ENCODE assay signal across 8 cellular contexts in the genomic region with DNA sequence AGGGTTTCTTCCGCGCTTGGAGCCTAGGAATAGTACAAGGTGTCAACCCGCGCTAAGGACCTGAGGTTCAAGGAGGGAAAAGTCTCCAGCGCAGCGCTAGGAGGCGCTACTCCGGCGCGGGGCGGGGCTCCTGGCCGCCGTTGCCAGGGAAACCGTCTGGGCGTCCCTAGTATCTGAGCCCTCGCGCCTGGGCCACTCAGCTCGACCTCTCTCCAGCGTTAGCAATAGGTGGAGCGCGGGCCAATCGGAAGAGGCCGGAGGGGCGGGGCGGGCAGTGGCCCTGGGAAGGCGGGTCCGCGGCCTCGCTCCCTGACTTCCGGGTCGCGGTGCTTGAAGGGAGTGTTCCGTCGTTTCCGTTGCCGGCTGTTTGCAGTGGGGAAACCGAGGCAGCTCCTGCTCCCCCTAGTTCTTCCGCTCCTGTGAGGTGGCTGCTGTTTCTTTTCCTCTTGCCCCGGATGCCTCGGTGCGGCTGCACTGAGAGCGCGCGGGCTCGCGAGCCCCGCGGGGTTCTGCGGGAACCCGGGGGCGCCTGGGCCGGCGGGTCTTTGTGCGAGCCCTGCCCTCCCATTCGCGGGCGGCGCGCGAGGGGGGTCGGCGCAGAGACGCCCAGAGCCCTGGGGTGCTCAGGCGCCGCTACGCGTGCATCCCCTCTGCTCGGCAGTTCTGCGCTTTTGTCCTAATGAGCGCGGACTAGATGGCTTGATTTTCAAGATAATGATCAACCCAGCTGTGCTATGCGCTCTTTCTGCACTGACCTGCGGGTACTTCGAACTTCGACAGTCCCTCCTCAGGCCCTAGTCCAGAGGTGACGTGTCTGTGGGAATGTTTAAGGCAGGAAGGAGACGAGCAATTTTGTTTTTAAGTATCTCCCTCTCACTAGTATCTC. TPM values are rescaled to one million over a fixed set of nuclear protein-coding genes. Genes with fewer than 3 reads are reported as not detected.
DNase-seq lines count a peak whose midpoint lies in the region; ATAC-seq and TF ChIP-seq lines count a peak whose summit lies in the region.

A gene with protein sequence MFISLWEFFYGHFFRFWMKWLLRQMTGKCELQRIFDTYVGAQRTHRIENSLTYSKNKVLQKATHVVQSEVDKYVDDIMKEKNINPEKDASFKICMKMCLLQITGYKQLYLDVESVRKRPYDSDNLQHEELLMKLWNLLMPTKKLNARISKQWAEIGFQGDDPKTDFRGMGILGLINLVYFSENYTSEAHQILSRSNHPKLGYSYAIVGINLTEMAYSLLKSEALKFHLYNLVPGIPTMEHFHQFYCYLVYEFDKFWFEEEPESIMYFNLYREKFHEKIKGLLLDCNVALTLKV (plus strand): TSS at position 312 of the 886 bp plus-strand sequence. CDS start 1,261 bp downstream, outside the sequence.

- peak within 1 kb of the TSS; percentile 91 for H3K4me3 Mint-ChIP-seq in progenitor cell of endocrine pancreas (ENCODE audit: low read depth)

- H3K4me1 Mint-ChIP-seq in progenitor cell of endocrine pancreas (ENCODE audit: low read depth): peaks cover 15% of the 10 kb centered on the region

- peak within 1 kb of the TSS; percentile 94 for H3K27ac Mint-ChIP-seq in progenitor cell of endocrine pancreas

- peaks cover 3% of the 10 kb centered on the region for H3K4me1 ChIP-seq in urinary bladder (ENCODE audit: insufficient read depth)

- intact Hi-C loops in left cardiac atrium (cut with DNase I): loop anchor here in 1 of 2 donors (10.0 kb wide), 1 partner anchor 159 kb away; no protein-coding TSS in a partner anchor

- TF ChIP-seq CTCF in GM12875 (IDR thresholded peaks at IDR 0.05; ENCODE audit: borderline replicate concordance, insufficient read depth, low read depth, low read length) (peak; percentile 97), progenitor cell of endocrine pancreas (IDR thresholded peaks at IDR 0.05; ENCODE audit: unreplicated experiment) (peak; percentile 93)

- no peaks in the 10 kb centered on the region for H3K27me3 Mint-ChIP-seq in progenitor cell of endocrine pancreas

- peak within 1 kb of the TSS; percentile 85 for H3K27ac ChIP-seq in urinary bladder (ENCODE audit: low read depth)

- ATAC-seq in HG02840 (IDR thresholded peaks at IDR 0.05; ENCODE audit: low FRiP score, unreplicated experiment) (peak; percentile 100), left cardiac atrium (peak; percentile 100)

- H3K9me3 Mint-ChIP-seq in progenitor cell of endocrine pancreas (ENCODE audit: low read depth): no peaks in the 10 kb centered on the region

- H3K4me3 ChIP-seq in GM12875 (ENCODE audit: low read depth, low read length) (peak within 1 kb of the TSS; percentile 97), urinary bladder (ENCODE audit: low read depth, low read length) (peak within 1 kb of the TSS; percentile 86)

- DNase-seq in NCI-H1436 treated with DMSO at 0.1 percent for 48 hours (lab: John Stamatoyannopoulos, UW) (peak; percentile 90), T-helper 1 cell (peak; percentile 95 to 99 (median 96)), amniotic epithelial cell (ENCODE audit: low read depth) (peak; percentile 95), left cardiac atrium (peak; percentile 99), progenitor cell of endocrine pancreas (ENCODE audit: low spot score, unreplicated experiment) (peak; percentile 93)

- peaks cover 15% of the 10 kb centered on the region for H3K36me3 Mint-ChIP-seq in progenitor cell of endocrine pancreas (ENCODE audit: insufficient read depth)

- under 1% methylated on average over 77 of the region's 77 CpGs for WGBS in urinary bladder

- H3K36me3 ChIP-seq in urinary bladder (ENCODE audit: insufficient read depth): no peaks in the 10 kb centered on the region

RNA-seq across cellular contexts. Expression of the gene that starts here (rescaled TPM):
- total RNA-seq in left cardiac atrium (10 to 100 TPM; 16.3 to 18.6 TPM), progenitor cell of endocrine pancreas (66.7 and 69.3 TPM in 2 replicates), urinary bladder (74.6 TPM)
- polyA plus RNA-seq in urinary bladder: 8.9 TPM

Comparison
In these comparisons a context has a peak if more than half of its experiments do, and no peak if none do; other contexts are left out.
1. Peak in every context shown above with its lines: DNase-seq, ATAC-seq, H3K4me3 ChIP-seq and H3K27ac ChIP-seq.